ENCODE assay signal across 9 cellular contexts in genomic region chr9:137187386-137187785, GRCh38. TPM values are rescaled to one million over a fixed set of nuclear protein-coding genes. Genes with fewer than 3 reads are reported as not detected.
DNase-seq lines count a peak whose midpoint lies in the region; FAIRE-seq and TF ChIP-seq lines count a peak whose summit lies in the region.
"Had no signal": no experiment of that assay in that cellular context is flagged by ENCODE, and none has a peak within 500 bp of the region (broad histone marks: within the 10 kb centered on the region; RNA-seq: fewer than 3 reads in every experiment).

No MANE protein-coding gene starts in this region.

- no peaks in the 10 kb centered on the region for H3K9me2 ChIP-seq in Loucy (replicated peaks; ENCODE audit: low read depth, low read length)

- peak overlapping the region; percentile 93 for H3K4me3 Mint-ChIP-seq in nephron progenitor cell

- H3K4me1 ChIP-seq in BE2C: no peaks in the 10 kb centered on the region
- H3K4me1 ChIP-seq in Loucy (ENCODE audit: insufficient read depth, low read length, poor library complexity, severe bottlenecking): peaks cover 20% of the 10 kb centered on the region
- peaks cover 35 to 50% of the 10 kb centered on the region in 2 donors for H3K4me1 ChIP-seq in duodenal mucosa (ENCODE audit: control insufficient read depth in 1 of 2, insufficient read depth in 2 of 2, low read length in 2 of 2)

- no peaks in the 10 kb centered on the region for H3K27me3 Mint-ChIP-seq in nephron progenitor cell (ENCODE audit: low read depth, poor library complexity)

- peaks cover 8% of the 10 kb centered on the region; the same call in 1 of the 2 replicates for H3F3A ChIP-seq in Loucy (ENCODE audit: low read depth)

- H3K79me2 ChIP-seq in Loucy (ENCODE audit: insufficient read depth, low read length): peaks cover 55% of the 10 kb centered on the region

- peaks cover 17% of the 10 kb centered on the region for H3K36me3 ChIP-seq in BE2C
- H3K36me3 ChIP-seq in Loucy (ENCODE audit: insufficient read depth, low read length): peaks cover 15% of the 10 kb centered on the region; the same call in 1 of the 2 replicates
- peaks cover 25 to 73% of the 10 kb centered on the region in 2 donors for H3K36me3 ChIP-seq in duodenal mucosa (ENCODE audit: control insufficient read depth in 1 of 2, insufficient read depth in 2 of 2, low read length in 2 of 2)

- peaks cover 26% of the 10 kb centered on the region for H4K20me1 ChIP-seq in Loucy (ENCODE audit: insufficient read depth, low read length, poor library complexity, severe bottlenecking)

- H3K9me3 ChIP-seq in BE2C (no peaks in the 10 kb centered on the region), Loucy (ENCODE audit: insufficient read depth, low read depth, low read length) (no peaks in the 10 kb centered on the region), duodenal mucosa (ENCODE audit: control insufficient read depth in 1 of 2, low read length in 2 of 2) (no peaks in the 10 kb centered on the region)

- H3K4me3 ChIP-seq in BE2C (ENCODE audit: low read depth, low read length): peak overlapping the region; percentile 99
- peak overlapping the region; percentile 96 for H3K4me3 ChIP-seq in Loucy (ENCODE audit: low read length, poor library complexity, severe bottlenecking)
- H3K4me3 ChIP-seq in duodenal mucosa (ENCODE audit: low read depth in 1 of 2, low read length in 2 of 2): peak overlapping the region; percentile 95 to 99

- TF ChIP-seq CTCF in BE2C (IDR thresholded peaks at IDR 0.05; ENCODE audit: low read depth, low read length) (no peak), Loucy (conservative IDR thresholded peaks at IDR 0.05; ENCODE audit: low read length) (no peak), nephron progenitor cell (IDR thresholded peaks at IDR 0.05) (no peak), GM20000 (IDR thresholded peaks at IDR 0.05; ENCODE audit: extremely low read depth, missing control alignments) (no peak)

- no peak overlapping the region for H3K27ac ChIP-seq in duodenal mucosa (ENCODE audit: low read depth, low read length)

- DNase-seq in BE2C (no peak), nephron progenitor cell (no peak), frontal cortex (ENCODE audit: low spot score in 2 of 2) (no peak), cortex of kidney (lab: John Stamatoyannopoulos, UW) (no peak), GM20000 (ENCODE audit: low spot score) (no peak), DMS 273 (lab: John Stamatoyannopoulos, UW; ENCODE audit: unreplicated experiment) (no peak)

- no peak for FAIRE-seq in frontal cortex (lab: Jason Lieb, UNC)

- H3K27ac Mint-ChIP-seq in nephron progenitor cell: peak overlapping the region; percentile 90

- no peaks in the 10 kb centered on the region for H3K9me3 Mint-ChIP-seq in nephron progenitor cell

- H3K4me2 ChIP-seq in Loucy (ENCODE audit: low read depth, low read length, poor library complexity, severe bottlenecking): peak overlapping the region; percentile 91

- no peaks in the 10 kb centered on the region for H3K27me3 ChIP-seq in BE2C
- H3K27me3 ChIP-seq in Loucy (ENCODE audit: insufficient read depth, low read length, poor library complexity, severe bottlenecking): no peaks in the 10 kb centered on the region
- no peaks in the 10 kb centered on the region for H3K27me3 ChIP-seq in duodenal mucosa (ENCODE audit: control insufficient read depth in 1 of 2, insufficient read depth in 2 of 2, low read length in 2 of 2)

- H3K36me3 Mint-ChIP-seq in nephron progenitor cell (ENCODE audit: low read depth): peaks cover 9% of the 10 kb centered on the region

- no peak overlapping the region for H2AFZ ChIP-seq in Loucy (ENCODE audit: low read length)

- peak overlapping the region; percentile 88 for H3K9ac ChIP-seq in Loucy (ENCODE audit: low read depth, low read length, poor library complexity, severe bottlenecking)
- H3K9ac ChIP-seq in duodenal mucosa (ENCODE audit: low read depth in 1 of 2, low read length in 2 of 2): peak overlapping the region; percentile 72 to 98

- H3K4me1 Mint-ChIP-seq in nephron progenitor cell: peaks cover 33% of the 10 kb centered on the region

RNA-seq across cellular contexts. Expression of gene ANAPC2, which starts 1.0 kb away (rescaled TPM):
- polyA plus RNA-seq in BE2C (2012; ENCODE audit: insufficient read depth, insufficient read length, low read depth): 302 TPM
- 22.4 TPM for total RNA-seq in frontal cortex

RNA-seq across cellular contexts. Expression of gene SSNA1, which starts 1.1 kb away (rescaled TPM):
- 268 TPM for polyA plus RNA-seq in BE2C (2012; ENCODE audit: insufficient read depth, insufficient read length, low read depth)
- 24.5 TPM for total RNA-seq in frontal cortex

RNA-seq across cellular contexts. Expression of gene TPRN, which starts 13.2 kb away (rescaled TPM):
- polyA plus RNA-seq in BE2C (2012; ENCODE audit: insufficient read depth, insufficient read length, low read depth): 55.5 TPM
- total RNA-seq in frontal cortex: 6.1 TPM

RNA-seq across cellular contexts. Expression of gene TMEM210, which starts 15.5 kb away (rescaled TPM):
- 1.7 TPM for polyA plus RNA-seq in BE2C (2012; ENCODE audit: insufficient read depth, insufficient read length, low read depth)
- total RNA-seq in frontal cortex: not detected
- total RNA-seq: M059J had no signal

RNA-seq across cellular contexts. Expression of gene LRRC26, which starts 17.5 kb away (rescaled TPM):
- 1.1 TPM for polyA plus RNA-seq in BE2C (2012; ENCODE audit: insufficient read depth, insufficient read length, low read depth)
- 0.41 TPM for total RNA-seq in frontal cortex
- total RNA-seq: M059J had no signal
